1 cellular context compared by ENCODE assay signal in genomic region chr4:18369561-18369960, GRCh38.
A peak's percentile ranks its signal among the peaks of the same experiment; 100 is the strongest.
TF ChIP-seq lines count a peak whose summit lies in the region.

No MANE protein-coding gene starts in this region.

TF ChIP-seq in K562, 482 proteins besides CTCF, POLR2A, EP300 and RAD21 (continued from another document and continues in another):
- TF ChIP-seq CTCFL (IDR thresholded peaks at IDR 0.05; ENCODE audit: borderline replicate concordance, insufficient read depth, low read depth, low read length, poor library complexity, severe bottlenecking) (no peak), ESRRB (CRISPR knock-in tag; IDR thresholded peaks at IDR 0.05; ENCODE audit: borderline replicate concordance) (no peak), ATF7 (IDR thresholded peaks at IDR 0.05) (no peak), NFYB (IDR thresholded peaks at IDR 0.05; ENCODE audit: extremely low read depth, insufficient read length) (no peak), ZNF253 (CRISPR knock-in tag; conservative IDR thresholded peaks at IDR 0.05) (no peak), MGA (IDR thresholded peaks at IDR 0.05) (no peak), RB1 (IDR thresholded peaks at IDR 0.05; ENCODE audit: low read depth) (no peak), SLC30A9 (CRISPR knock-in tag; IDR thresholded peaks at IDR 0.05) (peak; percentile 95), ZBTB40 (IDR thresholded peaks at IDR 0.05) (no peak), ZBTB40 (CRISPR knock-in tag; IDR thresholded peaks at IDR 0.05) (no peak), MLLT1 (IDR thresholded peaks at IDR 0.05) (no peak), FOXP4 (CRISPR knock-in tag; IDR thresholded peaks at IDR 0.05; ENCODE audit: borderline replicate concordance) (no peak), KHSRP (IDR thresholded peaks at IDR 0.05) (no peak), ZNF143 (CRISPR knock-in tag; IDR thresholded peaks at IDR 0.05) (no peak), NFIX (CRISPR knock-in tag; IDR thresholded peaks at IDR 0.05; ENCODE audit: low read depth) (peak; percentile 79), TEAD1 (CRISPR knock-in tag; IDR thresholded peaks at IDR 0.05) (no peak), RBM34 (IDR thresholded peaks at IDR 0.05; ENCODE audit: borderline replicate concordance, insufficient read depth, low read length) (no peak), TAF7 (tag; IDR thresholded peaks at IDR 0.05) (no peak), TAF1 (IDR thresholded peaks at IDR 0.05; ENCODE audit: control insufficient read depth, extremely low read depth, insufficient read depth, low read length, severe bottlenecking) (no peak), MED1 (CRISPR knock-in tag; IDR thresholded peaks at IDR 0.05; ENCODE audit: borderline replicate concordance) (no peak), IRF1 (CRISPR knock-in tag; IDR thresholded peaks at IDR 0.05; ENCODE audit: borderline replicate concordance) (no peak), ZC3H11A (IDR thresholded peaks at IDR 0.05; ENCODE audit: low read depth, low read length) (no peak)
